In genomic region chr1:33256701-33257387, GRCh38 we compare ENCODE assay signal across 8 cellular contexts. TPM values are rescaled to one million over a fixed set of nuclear protein-coding genes. Genes with fewer than 3 reads are reported as not detected.
A peak's percentile ranks its signal among the peaks of the same experiment; 100 is the strongest.
DNase-seq lines count a peak whose midpoint lies in the region; ATAC-seq and TF ChIP-seq lines count a peak whose summit lies in the region.

No MANE protein-coding gene starts in this region.

- ATAC-seq in GM19324 (IDR thresholded peaks at IDR 0.05; ENCODE audit: low FRiP score, unreplicated experiment) (peak; percentile 32), left cardiac atrium (peak in 1 of 2 donors; percentile 46)

- H3K36me3 ChIP-seq in vagina: no peaks in the 10 kb centered on the region

- DNase-seq in AG10803 (ENCODE audit: low read depth) (peak; percentile 72), M059J (ENCODE audit: low read depth) (peak; percentile 64), T follicular helper cell (ENCODE audit: low read depth) (peak; percentile 15), amniotic stem cell (lab: John Stamatoyannopoulos, UW) (peak; percentile 34), left cardiac atrium (peak; percentile 70), pons (ENCODE audit: low spot score) (peak; percentile 35), vagina (ENCODE audit: extremely low spot score in 2 of 2) (no peak)

- H3K27ac ChIP-seq in vagina: peak overlapping the region; percentile 89

- intact Hi-C loops in left cardiac atrium (cut with DNase I): no loop called here
- intact Hi-C loops in vagina (cut with DNase I): no loop called here

- TF ChIP-seq POLR2A in vagina (IDR thresholded peaks at IDR 0.05): no peak

- no peaks in the 10 kb centered on the region for H3K27me3 ChIP-seq in vagina

- H3K9me3 ChIP-seq in vagina: no peaks in the 10 kb centered on the region

- H3K4me3 ChIP-seq in AG10803 (ENCODE audit: low read length): peak overlapping the region; percentile 78
- peak overlapping the region; percentile 69 to 75 for H3K4me3 ChIP-seq in vagina

- no peak for TF ChIP-seq CTCF in AG10803 (conservative IDR thresholded peaks at IDR 0.05; ENCODE audit: low read length)
- no peak for TF ChIP-seq CTCF in vagina (IDR thresholded peaks at IDR 0.05)

- peaks cover 48% of the 10 kb centered on the region for H3K4me1 ChIP-seq in vagina

RNA-seq across cellular contexts. Expression of gene ZNF362, which starts 0.6 kb away (rescaled TPM):
- 6.2 and 15.2 TPM in 2 replicates for total RNA-seq in M059J (2014; rRNA removed; shearing (Covaris generic))
- total RNA-seq in left cardiac atrium: 10 to 100 TPM; 29.5 to 29.8 TPM
- 24.6 TPM for total RNA-seq in vagina

Comparison
In these comparisons a context has a peak if more than half of its experiments do, and no peak if none do; other contexts are left out.
1. DNase-seq: peak in AG10803 (single experiment), M059J (single experiment), T follicular helper cell (single experiment), amniotic stem cell (single experiment), left cardiac atrium (single experiment) and pons (single experiment); none in vagina (0 of 2).